Comparison of ENCODE assay signal across 8 cellular contexts in genomic region chr12:55715833-55716581, GRCh38. TPM values are rescaled to one million over a fixed set of nuclear protein-coding genes. Genes with fewer than 3 reads are reported as not detected.
A peak's percentile ranks its signal among the peaks of the same experiment; 100 is the strongest.
DNase-seq lines count a peak whose midpoint lies in the region; ATAC-seq, FAIRE-seq and TF ChIP-seq lines count a peak whose summit lies in the region.

Gene BLOC1S1, plus strand, starts transcription at chr12:55716046. Its CDS starts 6 bp downstream, at chr12:55716052.

- FAIRE-seq in small intestine (lab: Jason Lieb, UNC) = no peak

- POLR2A ChIA-PET in AG04450 (lab: Yijun Ruan, JAX) = interaction anchor here (3.9 kb wide), 1 partner anchor 14 kb away, joined by 20 read pairs; the partner anchor contains the start of gene CD63

- H3K36me3 ChIP-seq in WERI-Rb-1 = peaks cover 11% of the 10 kb centered on the region; the same call in 1 of the 2 replicates
- no peaks in the 10 kb centered on the region for H3K36me3 ChIP-seq in breast epithelium
- no peaks in the 10 kb centered on the region; the same call in 1 of the 2 replicates for H3K36me3 ChIP-seq in iPS-20b (ENCODE audit: insufficient read depth, low read depth, low read length)
- no peaks in the 10 kb centered on the region for H3K36me3 ChIP-seq in small intestine (ENCODE audit: control insufficient read depth in 2 of 2, insufficient read depth in 2 of 2, low read length in 2 of 2)

- H3K27ac ChIP-seq in AG04450 (ENCODE audit: low read depth, low read length) = peak within 1 kb of the TSS; percentile 93
- peak within 1 kb of the TSS; percentile 90 for H3K27ac ChIP-seq in WERI-Rb-1
- peak within 1 kb of the TSS; percentile 96 to 97 for H3K27ac ChIP-seq in breast epithelium
- H3K27ac ChIP-seq in iPS-20b (ENCODE audit: low read length) = peak within 1 kb of the TSS; percentile 89
- H3K27ac ChIP-seq in small intestine (ENCODE audit: low read depth in 1 of 2, low read length in 1 of 2) = peak within 1 kb of the TSS; percentile 87 to 93

- H3K9me3 ChIP-seq in AG04450 (ENCODE audit: control insufficient read depth, insufficient read depth, low read length) (no peaks in the 10 kb centered on the region; the same call in 1 of the 2 replicates), WERI-Rb-1 (ENCODE audit: severe bottlenecking) (no peaks in the 10 kb centered on the region), breast epithelium (no peaks in the 10 kb centered on the region), iPS-20b (ENCODE audit: insufficient read depth, low read depth, low read length) (no peaks in the 10 kb centered on the region), small intestine (ENCODE audit: control insufficient read depth, low read depth) (no peaks in the 10 kb centered on the region)

- peak within 1 kb of the TSS; percentile 97 for H3K9ac ChIP-seq in iPS-20b (ENCODE audit: low read depth, low read length)

- CTCF ChIA-PET in AG04450 (lab: Charles Lee) = interaction anchor here (1.0 to 1.1 kb wide), 2 partner anchors 9 to 60 kb away, joined by 3 read pairs; no protein-coding TSS in a partner anchor

- H3K4me1 ChIP-seq in breast epithelium (peaks cover 13 to 24% of the 10 kb centered on the region in 2 donors), iPS-20b (ENCODE audit: insufficient read depth, low read length) (peaks cover 27% of the 10 kb centered on the region), small intestine (ENCODE audit: control insufficient read depth in 2 of 2, insufficient read depth in 1 of 2, low read depth in 1 of 2, low read length in 1 of 2) (peaks cover 8 to 11% of the 10 kb centered on the region in 2 donors)

- TF ChIP-seq POLR2A in breast epithelium (IDR thresholded peaks at IDR 0.05) = no peak

- DNase-seq in AG04450 (ENCODE audit: low read depth, low spot score) = peak; percentile 86
- peak; percentile 97 for DNase-seq in NCI-H2227 (lab: John Stamatoyannopoulos, UW; ENCODE audit: unreplicated experiment)
- DNase-seq in WERI-Rb-1 = peak; percentile 94
- DNase-seq in breast epithelium (ENCODE audit: low spot score in 2 of 2) = peak; percentile 92 to 94
- DNase-seq in small intestine = peak; percentile 96

- peak; percentile 90 for ATAC-seq in GM18907 (IDR thresholded peaks at IDR 0.05; ENCODE audit: unreplicated experiment)
- peak; percentile 86 for ATAC-seq in HG03139 (IDR thresholded peaks at IDR 0.05; ENCODE audit: unreplicated experiment)

- 0 to 1% (median 1%) methylated on average over 42 of the region's 42 CpGs for WGBS in small intestine, 3 donors

- TF ChIP-seq CTCF in AG04450 (IDR thresholded peaks at IDR 0.05; ENCODE audit: low read depth, low read length) = no peak
- no peak for TF ChIP-seq CTCF in WERI-Rb-1 (IDR thresholded peaks at IDR 0.05; ENCODE audit: low read depth, low read length)
- TF ChIP-seq CTCF in breast epithelium (IDR thresholded peaks at IDR 0.05) = peak in 2 of 3 donors; percentile 10 to 31

- H3K27me3 ChIP-seq in AG04450 (ENCODE audit: control insufficient read depth, insufficient read depth, low read length) (no peaks in the 10 kb centered on the region), WERI-Rb-1 (ENCODE audit: insufficient read depth, low read depth, severe bottlenecking) (no peaks in the 10 kb centered on the region), breast epithelium (no peaks in the 10 kb centered on the region), iPS-20b (ENCODE audit: insufficient read depth, low read length) (peaks cover 11% of the 10 kb centered on the region; the same call in 1 of the 2 replicates), small intestine (ENCODE audit: control insufficient read depth in 2 of 2, insufficient read depth in 2 of 2, low read length in 2 of 2) (no peaks in the 10 kb centered on the region)

- peak within 1 kb of the TSS; percentile 80 for H3K4me3 ChIP-seq in AG04450 (ENCODE audit: low read depth, low read length)
- peak within 1 kb of the TSS; percentile 92 for H3K4me3 ChIP-seq in WERI-Rb-1 (ENCODE audit: low read depth, low read length)
- H3K4me3 ChIP-seq in breast epithelium = peak within 1 kb of the TSS; percentile 76 to 79 (median 78)
- peak within 1 kb of the TSS; percentile 97 for H3K4me3 ChIP-seq in iPS-20b (ENCODE audit: low read length)
- peak within 1 kb of the TSS; percentile 75 to 78 for H3K4me3 ChIP-seq in small intestine (ENCODE audit: low read depth in 1 of 2, low read length in 2 of 2)

- intact Hi-C loops in breast epithelium (cut with DNase I; ENCODE audit: low total_unique reads) = no loop called here

RNA-seq across cellular contexts. Expression of gene BLOC1S1, which starts in this region (rescaled TPM):
- 132 and 155 TPM in 2 replicates for polyA plus RNA-seq in AG04450 (2011; rRNA removed)
- polyA minus RNA-seq in AG04450 (2011; rRNA and poly(A)+ RNA removed) = 58.0 and 72.8 TPM in 2 replicates
- 100 to 1,000 TPM; 141 to 238 (median 162) TPM for total RNA-seq in breast epithelium
- 100 to 1,000 TPM; 291 to 688 (median 576) TPM for polyA plus RNA-seq in small intestine

Comparison
In these comparisons a context has a peak if more than half of its experiments do, and no peak if none do; other contexts are left out.
1. Peak in every context shown above with its lines: DNase-seq, ATAC-seq, H3K4me3 ChIP-seq and H3K27ac ChIP-seq.
2. CTCF ChIP-seq: peak in breast epithelium (2 of 3); none in AG04450 (single experiment) and WERI-Rb-1 (single experiment).